ENCODE assay signal across 1 cellular context in the genomic region with DNA sequence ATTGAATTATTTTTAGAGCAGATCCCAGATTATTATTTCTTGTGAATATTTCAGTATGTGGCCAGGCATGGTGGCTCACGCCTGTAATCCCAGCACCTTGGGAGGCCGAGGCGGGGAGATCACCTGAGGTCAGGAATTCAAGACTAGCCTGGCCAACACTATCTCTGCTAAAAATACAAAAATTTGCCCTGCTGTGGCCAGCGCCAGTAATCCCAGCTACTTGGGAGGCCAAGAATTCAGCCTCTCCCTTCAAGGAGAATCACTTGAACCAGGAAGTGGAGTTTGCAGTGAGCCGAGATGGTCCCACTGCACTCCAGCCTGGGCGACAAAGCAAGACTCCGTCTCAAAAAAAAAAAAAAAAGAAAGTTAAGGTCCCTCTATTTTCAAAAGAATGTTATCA.
TF ChIP-seq lines count a peak whose summit lies in the region.

No MANE protein-coding gene starts in this region.

TF ChIP-seq in WTC11, 78 proteins besides CTCF, POLR2A, EP300 and RAD21 (continued from another document):
- TF ChIP-seq, protein P1, sequence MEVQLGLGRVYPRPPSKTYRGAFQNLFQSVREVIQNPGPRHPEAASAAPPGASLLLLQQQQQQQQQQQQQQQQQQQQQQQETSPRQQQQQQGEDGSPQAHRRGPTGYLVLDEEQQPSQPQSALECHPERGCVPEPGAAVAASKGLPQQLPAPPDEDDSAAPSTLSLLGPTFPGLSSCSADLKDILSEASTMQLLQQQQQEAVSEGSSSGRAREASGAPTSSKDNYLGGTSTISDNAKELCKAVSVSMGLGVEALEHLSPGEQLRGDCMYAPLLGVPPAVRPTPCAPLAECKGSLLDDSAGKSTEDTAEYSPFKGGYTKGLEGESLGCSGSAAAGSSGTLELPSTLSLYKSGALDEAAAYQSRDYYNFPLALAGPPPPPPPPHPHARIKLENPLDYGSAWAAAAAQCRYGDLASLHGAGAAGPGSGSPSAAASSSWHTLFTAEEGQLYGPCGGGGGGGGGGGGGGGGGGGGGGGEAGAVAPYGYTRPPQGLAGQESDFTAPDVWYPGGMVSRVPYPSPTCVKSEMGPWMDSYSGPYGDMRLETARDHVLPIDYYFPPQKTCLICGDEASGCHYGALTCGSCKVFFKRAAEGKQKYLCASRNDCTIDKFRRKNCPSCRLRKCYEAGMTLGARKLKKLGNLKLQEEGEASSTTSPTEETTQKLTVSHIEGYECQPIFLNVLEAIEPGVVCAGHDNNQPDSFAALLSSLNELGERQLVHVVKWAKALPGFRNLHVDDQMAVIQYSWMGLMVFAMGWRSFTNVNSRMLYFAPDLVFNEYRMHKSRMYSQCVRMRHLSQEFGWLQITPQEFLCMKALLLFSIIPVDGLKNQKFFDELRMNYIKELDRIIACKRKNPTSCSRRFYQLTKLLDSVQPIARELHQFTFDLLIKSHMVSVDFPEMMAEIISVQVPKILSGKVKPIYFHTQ (CRISPR knock-in tag; IDR thresholded peaks at IDR 0.05), result no peak
- TF ChIP-seq JAZF1 (CRISPR knock-in tag; IDR thresholded peaks at IDR 0.05), result no peak
- TF ChIP-seq, protein P2, sequence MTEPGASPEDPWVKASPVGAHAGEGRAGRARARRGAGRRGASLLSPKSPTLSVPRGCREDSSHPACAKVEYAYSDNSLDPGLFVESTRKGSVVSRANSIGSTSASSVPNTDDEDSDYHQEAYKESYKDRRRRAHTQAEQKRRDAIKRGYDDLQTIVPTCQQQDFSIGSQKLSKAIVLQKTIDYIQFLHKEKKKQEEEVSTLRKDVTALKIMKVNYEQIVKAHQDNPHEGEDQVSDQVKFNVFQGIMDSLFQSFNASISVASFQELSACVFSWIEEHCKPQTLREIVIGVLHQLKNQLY (CRISPR knock-in tag; IDR thresholded peaks at IDR 0.05), result no peak
- no peak for TF ChIP-seq FOXK1 (CRISPR knock-in tag; IDR thresholded peaks at IDR 0.05)
- no peak for TF ChIP-seq ZNF396 (CRISPR knock-in tag; IDR thresholded peaks at IDR 0.05; ENCODE audit: borderline replicate concordance)
TF ChIP-seq in WTC11: peak in this region for 0.
